ENCODE assay signal across 8 cellular contexts in the genomic region with DNA sequence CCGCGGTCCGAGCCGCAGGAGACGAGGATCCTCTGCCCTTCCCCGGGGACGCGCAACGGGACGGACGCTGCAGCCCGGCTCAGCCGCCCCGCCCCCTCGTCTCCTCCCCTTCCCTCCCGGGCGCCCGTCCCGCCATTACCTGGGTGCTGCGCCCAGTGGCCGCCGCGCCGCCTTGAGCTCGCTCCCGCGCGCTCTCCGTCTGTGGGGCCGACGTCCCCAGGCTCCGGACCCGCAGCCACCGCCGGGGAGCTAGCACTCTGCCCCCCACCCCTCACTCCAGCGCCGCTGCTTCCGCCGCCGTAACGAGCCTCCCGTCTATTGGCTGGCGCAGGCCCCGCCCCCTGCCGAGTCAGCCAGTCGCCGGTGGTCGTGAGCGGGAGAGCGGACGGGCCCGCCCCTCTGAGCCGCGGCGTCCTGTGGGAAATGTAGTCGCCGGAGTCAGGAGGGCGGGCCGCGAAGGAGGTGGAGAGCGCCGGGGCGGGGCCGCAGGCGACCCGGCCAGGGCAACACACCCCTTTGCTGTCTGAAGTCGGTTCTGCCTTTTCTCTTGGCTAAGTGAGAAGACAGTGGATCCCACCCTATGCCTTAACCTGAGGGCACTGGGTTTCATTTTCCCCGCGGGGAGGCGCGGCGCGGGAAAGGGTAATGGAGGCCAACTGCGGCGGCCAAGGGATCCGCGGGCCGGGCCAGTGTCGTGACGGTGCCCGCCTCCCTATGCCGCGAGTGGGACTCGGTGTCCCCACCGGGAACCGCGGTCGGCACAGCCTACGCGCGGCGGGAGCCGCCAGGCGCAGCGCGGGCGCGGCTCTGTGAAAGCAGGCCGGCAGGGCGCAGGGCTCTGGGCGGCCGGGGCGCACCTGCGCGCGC. TPM values are rescaled to one million over a fixed set of nuclear protein-coding genes. Genes with fewer than 3 reads are reported as not detected.
A peak's percentile ranks its signal among the peaks of the same experiment; 100 is the strongest.
DNase-seq lines count a peak whose midpoint lies in the region; ATAC-seq and TF ChIP-seq lines count a peak whose summit lies in the region.

A gene (minus strand): TSS at position 259 of the 867 bp plus-strand sequence. CDS start 1,767 bp downstream, outside the sequence.

- POLR2A ChIA-PET in PC-3 (lab: Charles Lee; ENCODE audit: unreplicated experiment), result interaction anchor here (0.8 kb wide), 1 partner anchor 314 kb away, joined by 7 read pairs; no protein-coding TSS in a partner anchor

- no peaks in the 10 kb centered on the region for H3K27me3 ChIP-seq in PC-3 (ENCODE audit: low read length)

- no TSS peak for BruUV-seq in PC-3 (replicated peaks; lab: Mats Ljungman, UMichigan)

- H3K9me3 ChIP-seq in PC-3 (ENCODE audit: low read length) (0 out of 2 replicates have a peak, but pooled peaks cover 4% of the 10 kb centered on the region), mucosa of descending colon (peaks cover 7% of the 10 kb centered on the region)

- H3K79me2 ChIP-seq in PC-3 (ENCODE audit: low read length), result peaks cover 26% of the 10 kb centered on the region

- H3K36me3 ChIP-seq in PC-3 (ENCODE audit: low read depth, low read length) (no peaks in the 10 kb centered on the region), mucosa of descending colon (ENCODE audit: low read depth) (no peaks in the 10 kb centered on the region)

- peak within 1 kb of the TSS; percentile 84 for H3K4me3 ChIP-seq in Jurkat, Clone E6-1 (ENCODE audit: low read length)
- H3K4me3 ChIP-seq in PC-3 (ENCODE audit: low read length) (peak within 1 kb of the TSS; percentile 89), mucosa of descending colon (peak within 1 kb of the TSS; percentile 98)

- H3F3A ChIP-seq in PC-3 (ENCODE audit: low read length, unreplicated experiment), result no peaks in the 10 kb centered on the region

- no peak for TF ChIP-seq CTCF in PC-3 (conservative IDR thresholded peaks at IDR 0.05; ENCODE audit: low read depth, low read length)
- TF ChIP-seq CTCF in mucosa of descending colon (IDR thresholded peaks at IDR 0.05), result no peak

- H3K4me1 ChIP-seq in PC-3 (ENCODE audit: insufficient read depth, low read length) (0 out of 2 replicates have a peak, but pooled peaks cover 11% of the 10 kb centered on the region), mucosa of descending colon (ENCODE audit: low read depth) (peaks cover 6% of the 10 kb centered on the region)

- peak within 1 kb of the TSS; percentile 83 for H3K9ac ChIP-seq in PC-3 (ENCODE audit: low read length)

- peak; percentile 86 for ATAC-seq in GM21717 (IDR thresholded peaks at IDR 0.05; ENCODE audit: unreplicated experiment)
- ATAC-seq in PC-3, result peak; percentile 79
- peak; percentile 92 for ATAC-seq in mucosa of descending colon

- H4K20me1 ChIP-seq in PC-3 (ENCODE audit: low read length), result no peaks in the 10 kb centered on the region

- intact Hi-C loops in PC-3 (cut with micrococcal nuclease) (loop anchor here (1.0 to 10.0 kb wide), 3 partner anchors 63 to 216 kb away; a partner anchor contains a TSS), mucosa of descending colon (cut with DNase I, micrococcal nuclease) (no loop called here)

- CTCF ChIA-PET in PC-3 (lab: Charles Lee), result no interaction called here

- peak within 1 kb of the TSS; percentile 84 for H2AFZ ChIP-seq in PC-3 (ENCODE audit: low read length)

- H3K9me2 ChIP-seq in PC-3 (replicated peaks; ENCODE audit: low read length), result no peaks in the 10 kb centered on the region

- H3K4me2 ChIP-seq in PC-3 (ENCODE audit: low read length), result peak within 1 kb of the TSS; percentile 90

- DNase-seq in DMS53 treated with DMSO at 0.1 percent for 48 hours (lab: John Stamatoyannopoulos, UW; ENCODE audit: unreplicated experiment), result peak; percentile 95
- peak; percentile 92 for DNase-seq in Jurkat, Clone E6-1 (ENCODE audit: low read depth, low spot score)
- peak; percentile 95 for DNase-seq in PC-3
- peak; percentile 95 for DNase-seq in activated T-cell treated with anti-CD3 and anti-CD28 coated beads for 4 hours
- DNase-seq in epithelial cell of prostate (ENCODE audit: low read depth, low spot score), result peak; percentile 58
- peak; percentile 98 to 99 (median 99) for DNase-seq in mucosa of descending colon
- peak; percentile 94 to 97 for DNase-seq in stimulated activated CD8-positive, alpha-beta memory T cell treated with anti-CD3 and anti-CD28 coated beads, Interleukin-4, amount 100 ng/mL, for 1 hour (ENCODE audit: low read depth in 2 of 2, low spot score in 1 of 2)

- H3K27ac ChIP-seq in PC-3 (ENCODE audit: low read length), result peak within 1 kb of the TSS; percentile 52
- H3K27ac ChIP-seq in epithelial cell of prostate, result peak within 1 kb of the TSS; percentile 84

RNA-seq across cellular contexts. Expression of the gene that starts here (rescaled TPM):
- polyA plus RNA-seq in Jurkat, Clone E6-1 (2012; ENCODE audit: insufficient read depth, insufficient read length), result 26.8 TPM
- total RNA-seq in PC-3 (2014; rRNA removed), result 11.1 and 13.0 TPM in 2 replicates
- total RNA-seq in mucosa of descending colon, result 10 to 100 TPM; 26.0 to 31.7 (median 29.8) TPM

Comparison
In these comparisons a context has a peak if more than half of its experiments do, and no peak if none do; other contexts are left out.
1. Peak in every context shown above with its lines: DNase-seq, ATAC-seq, H3K4me3 ChIP-seq and H3K27ac ChIP-seq.